12 cellular contexts compared by ENCODE assay signal in the genomic region with DNA sequence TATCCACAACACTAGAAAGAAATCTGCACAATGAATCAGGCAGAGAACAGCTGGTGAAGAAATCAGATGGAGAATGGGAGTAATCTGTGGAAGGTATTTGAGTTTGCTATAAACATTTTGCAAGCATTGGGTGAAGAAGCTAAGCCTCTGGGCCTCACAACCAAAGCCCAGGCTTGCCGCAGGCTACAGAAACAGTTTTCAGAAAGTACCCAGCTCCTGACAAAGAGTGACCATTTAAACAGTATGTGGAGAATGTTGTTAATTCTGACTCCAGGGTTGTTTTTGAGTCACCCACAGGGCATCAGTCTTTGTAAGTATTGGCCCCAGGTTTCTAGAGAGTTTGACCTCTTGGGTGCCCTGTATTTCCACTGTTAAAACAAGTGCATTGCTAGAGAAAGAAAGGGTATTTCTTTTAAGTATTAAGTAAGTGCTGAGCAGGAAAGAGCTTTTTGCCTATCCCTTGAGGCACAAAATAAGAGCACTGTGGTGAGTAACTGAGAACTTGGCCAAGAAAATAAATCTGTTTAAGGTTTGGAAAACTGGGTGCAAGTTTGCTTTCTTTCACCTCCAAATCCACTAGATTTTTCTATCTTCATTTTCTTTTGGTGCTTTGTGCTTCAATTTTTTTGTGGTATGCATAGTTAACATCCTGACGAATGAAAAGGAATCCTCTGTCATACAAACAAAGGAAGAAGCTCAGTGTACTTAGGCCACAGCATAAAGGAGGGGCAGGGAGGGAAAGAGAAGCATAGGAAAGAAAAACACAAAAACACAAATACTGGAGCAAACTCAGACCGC.
DNase-seq lines count a peak whose midpoint lies in the region; ATAC-seq and TF ChIP-seq lines count a peak whose summit lies in the region.
"Had no signal": no experiment of that assay in that cellular context is flagged by ENCODE, and none has a peak within 500 bp of the region (broad histone marks: within the 10 kb centered on the region; RNA-seq: fewer than 3 reads in every experiment).

No MANE protein-coding gene starts in this region.

- CTCF ChIA-PET in activated CD4-positive, alpha-beta T cell treated with anti-CD3 and anti-CD28 coated beads, Interleukin-2, amount 10 ng/mL, durations not matched to agents 7 days and 5 days (lab: Charles Lee) = no interaction called here

- 39% methylated on average over 3 of the region's 3 CpGs for WGBS in hepatocyte (ENCODE audit: low lambda C conversion rate, missing lambda C conversion rate)

- H3K79me2 ChIP-seq in hepatocyte = no peaks in the 10 kb centered on the region

- no peaks in the 10 kb centered on the region for H3K27me3 Mint-ChIP-seq in activated CD4-positive, alpha-beta T cell treated with anti-CD3 and anti-CD28 coated beads, Interleukin-2, amount 10 ng/mL, durations not matched to agents 7 days and 5 days
- no peaks in the 10 kb centered on the region for H3K27me3 Mint-ChIP-seq in stimulated activated memory B cell treated with anti-CD40 and anti-IgM and Interleukin-4, amounts not matched to agents 10 μg/mL and 1 μg/mL and 100 μg/mL, for 72 hours

- H3K36me3 ChIP-seq in hepatocyte (replicated peaks; ENCODE audit: insufficient read depth, low read depth) = no peaks in the 10 kb centered on the region
- H3K36me3 ChIP-seq in left lung = no peaks in the 10 kb centered on the region

- H3K9me2 ChIP-seq in hepatocyte (replicated peaks; ENCODE audit: insufficient read depth) = no peaks in the 10 kb centered on the region

- H3K9me3 ChIP-seq in hepatocyte (ENCODE audit: low read depth) (no peaks in the 10 kb centered on the region), left lung (peaks cover 0 to under 1% of the 10 kb centered on the region in 2 donors)

- no peak overlapping the region for H3K27ac Mint-ChIP-seq in activated CD4-positive, alpha-beta T cell treated with anti-CD3 and anti-CD28 coated beads, Interleukin-2, amount 10 ng/mL, durations not matched to agents 7 days and 5 days
- H3K27ac Mint-ChIP-seq in stimulated activated memory B cell treated with anti-CD40 and anti-IgM and Interleukin-4, amounts not matched to agents 10 μg/mL and 1 μg/mL and 100 μg/mL, for 72 hours = no peak overlapping the region

- intact Hi-C loops in sciatic nerve (cut with DNase I) = no loop called here
- intact Hi-C loops in left lung (cut with DNase I) = no loop called here

- no peaks in the 10 kb centered on the region for H3K4me1 Mint-ChIP-seq in activated CD4-positive, alpha-beta T cell treated with anti-CD3 and anti-CD28 coated beads, Interleukin-2, amount 10 ng/mL, durations not matched to agents 7 days and 5 days
- no peaks in the 10 kb centered on the region for H3K4me1 Mint-ChIP-seq in stimulated activated memory B cell treated with anti-CD40 and anti-IgM and Interleukin-4, amounts not matched to agents 10 μg/mL and 1 μg/mL and 100 μg/mL, for 72 hours

- H3K4me3 ChIP-seq in hepatocyte (no peak overlapping the region), left lung (no peak overlapping the region)

- no peaks in the 10 kb centered on the region for H3K9me3 Mint-ChIP-seq in activated CD4-positive, alpha-beta T cell treated with anti-CD3 and anti-CD28 coated beads, Interleukin-2, amount 10 ng/mL, durations not matched to agents 7 days and 5 days
- H3K9me3 Mint-ChIP-seq in stimulated activated memory B cell treated with anti-CD40 and anti-IgM and Interleukin-4, amounts not matched to agents 10 μg/mL and 1 μg/mL and 100 μg/mL, for 72 hours = peaks cover 2% of the 10 kb centered on the region
- H3K9me3 Mint-ChIP-seq: activated T-cell treated with anti-CD3 and anti-CD28 coated beads, Interleukin-2, amount 50 U/mL, for 4 hours had no signal

- H3K27ac ChIP-seq in hepatocyte (peak overlapping the region; percentile 69), left lung (no peak overlapping the region)

- H3K36me3 Mint-ChIP-seq in activated CD4-positive, alpha-beta T cell treated with anti-CD3 and anti-CD28 coated beads, Interleukin-2, amount 10 ng/mL, durations not matched to agents 7 days and 5 days (ENCODE audit: low read depth) = no peaks in the 10 kb centered on the region
- no peaks in the 10 kb centered on the region for H3K36me3 Mint-ChIP-seq in stimulated activated memory B cell treated with anti-CD40 and anti-IgM and Interleukin-4, amounts not matched to agents 10 μg/mL and 1 μg/mL and 100 μg/mL, for 72 hours

- H3K27me3 ChIP-seq in hepatocyte (no peaks in the 10 kb centered on the region), left lung (no peaks in the 10 kb centered on the region)

- POLR2A ChIA-PET in activated CD4-positive, alpha-beta T cell treated with anti-CD3 and anti-CD28 coated beads, Interleukin-2, amount 10 ng/mL, durations not matched to agents 7 days and 5 days (lab: Charles Lee) = no interaction called here

- DNase-seq in GM03348 (ENCODE audit: low spot score) (peak; percentile 40), amniotic stem cell (lab: John Stamatoyannopoulos, UW) (peak; percentile 33), hepatocyte (ENCODE audit: low spot score) (no peak), sciatic nerve (ENCODE audit: low spot score) (no peak), SKM-1 (lab: John Stamatoyannopoulos, UW; ENCODE audit: unreplicated experiment) (no peak), left lung (no peak)
- DNase-seq in activated CD4-positive, alpha-beta T cell treated with anti-CD3 and anti-CD28 coated beads, Interleukin-2, amount 10 ng/mL, durations not matched to agents 7 days and 5 days = no peak
- DNase-seq: activated T-cell treated with anti-CD3 and anti-CD28 coated beads, Interleukin-2, amount 50 U/mL, for 4 hours; COR-L47; NCI-H1436 treated with DMSO at 0.1 percent for 48 hours; occipital lobe had no signal

- peak overlapping the region; percentile 22 for H3K4me2 ChIP-seq in hepatocyte

- ATAC-seq in sciatic nerve (peak; percentile 38), left lung (no peak)
- ATAC-seq in stimulated activated memory B cell treated with anti-CD40 and anti-IgM and Interleukin-4, amounts not matched to agents 10 μg/mL and 1 μg/mL and 100 μg/mL, for 72 hours = no peak
- ATAC-seq: activated T-cell treated with anti-CD3 and anti-CD28 coated beads, Interleukin-2, amount 50 U/mL, for 4 hours had no signal

- TF ChIP-seq CTCF in hepatocyte (IDR thresholded peaks at IDR 0.05; ENCODE audit: poor library complexity) (no peak), left lung (IDR thresholded peaks at IDR 0.05) (no peak)

- no peak overlapping the region for H3K4me3 Mint-ChIP-seq in activated CD4-positive, alpha-beta T cell treated with anti-CD3 and anti-CD28 coated beads, Interleukin-2, amount 10 ng/mL, durations not matched to agents 7 days and 5 days
- no peak overlapping the region for H3K4me3 Mint-ChIP-seq in stimulated activated memory B cell treated with anti-CD40 and anti-IgM and Interleukin-4, amounts not matched to agents 10 μg/mL and 1 μg/mL and 100 μg/mL, for 72 hours
- H3K4me3 Mint-ChIP-seq: activated T-cell treated with anti-CD3 and anti-CD28 coated beads, Interleukin-2, amount 50 U/mL, for 4 hours had no signal

- peaks cover 22% of the 10 kb centered on the region for H3K4me1 ChIP-seq in hepatocyte (ENCODE audit: insufficient read depth)
- no peaks in the 10 kb centered on the region for H3K4me1 ChIP-seq in left lung

- no peaks in the 10 kb centered on the region for H4K20me1 ChIP-seq in hepatocyte (ENCODE audit: insufficient read depth, poor library complexity, severe bottlenecking)

- peak overlapping the region; percentile 38 for H2AFZ ChIP-seq in hepatocyte

Comparison
In these comparisons a context has a peak if more than half of its experiments do, and no peak if none do; other contexts are left out.
1. DNase-seq: peak in GM03348 (single experiment) and amniotic stem cell (single experiment); none in hepatocyte (single experiment), sciatic nerve (single experiment), SKM-1 (single experiment), activated CD4-positive, alpha-beta T cell treated with anti-CD3 and anti-CD28 coated beads, Interleukin-2, amount 10 ng/mL, durations not matched to agents 7 days and 5 days (single experiment) and left lung (0 of 2).